10 cellular contexts compared by ENCODE assay signal in the genomic region with DNA sequence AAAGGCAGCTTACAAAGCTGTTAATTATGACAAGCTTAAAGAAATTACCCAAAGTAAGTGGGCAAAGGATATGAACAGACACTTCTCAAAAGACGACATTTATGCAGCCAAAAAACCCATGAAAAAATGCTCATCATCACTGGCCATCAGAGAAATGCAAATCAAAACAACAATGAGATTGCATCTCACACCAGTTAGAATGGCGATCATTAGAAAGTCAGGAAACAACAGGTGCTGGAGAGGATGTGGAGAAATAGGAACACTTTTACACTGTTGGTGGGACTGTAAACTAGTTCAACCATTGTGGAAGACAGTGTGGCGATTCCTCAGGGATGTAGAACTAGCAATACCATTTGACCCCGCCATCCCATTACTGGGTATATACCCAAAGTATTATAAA. TPM values are rescaled to one million over a fixed set of nuclear protein-coding genes. Genes with fewer than 3 reads are reported as not detected.
"Had no signal": no experiment of that assay in that cellular context is flagged by ENCODE, and none has a peak within 500 bp of the region (broad histone marks: within the 10 kb centered on the region; RNA-seq: fewer than 3 reads in every experiment).

No MANE protein-coding gene starts in this region.

RNA-seq across cellular contexts. Expression of a gene that starts 59.3 kb away (rescaled TPM):
- total RNA-seq: naive thymus-derived CD8-positive, alpha-beta T cell; natural killer cell; occipital lobe; osteoblast; osteocyte; renal cortical epithelial cell; right atrium auricular region; right cardiac atrium; sciatic nerve; spleen had no signal
- polyA plus RNA-seq: naive thymus-derived CD8-positive, alpha-beta T cell; spleen had no signal
